ENCODE assay signal across 9 cellular contexts in genomic region chr2:85600951-85601770, GRCh38. TPM values are rescaled to one million over a fixed set of nuclear protein-coding genes. Genes with fewer than 3 reads are reported as not detected.
DNase-seq lines count a peak whose midpoint lies in the region; ATAC-seq and TF ChIP-seq lines count a peak whose summit lies in the region.
"Had no signal": no experiment of that assay in that cellular context is flagged by ENCODE, and none has a peak within 500 bp of the region (broad histone marks: within the 10 kb centered on the region; RNA-seq: fewer than 3 reads in every experiment).

No MANE protein-coding gene starts in this region.

- DNase-seq in AG10803 (ENCODE audit: low read depth) = no peak
- no peak for DNase-seq in NT2/D1 (ENCODE audit: low read depth, low spot score)
- no peak for DNase-seq in effector memory CD8-positive, alpha-beta T cell
- no peak for DNase-seq in G401 (ENCODE audit: low spot score)
- DNase-seq in foreskin melanocyte = no peak

- no peaks in the 10 kb centered on the region for H3K9me3 ChIP-seq in NT2/D1 (ENCODE audit: insufficient read depth, low read length)
- H3K9me3 ChIP-seq: SJSA1 had no signal

- no peak for TF ChIP-seq CTCF in AG10803 (conservative IDR thresholded peaks at IDR 0.05; ENCODE audit: low read length)
- no peak for TF ChIP-seq CTCF in nephron (IDR thresholded peaks at IDR 0.05; ENCODE audit: unreplicated experiment in 3 of 3)

- peaks cover 24 to 32% of the 10 kb centered on the region in 2 donors for H3K4me1 Mint-ChIP-seq in effector memory CD8-positive, alpha-beta T cell (ENCODE audit: low read depth in 2 of 2)
- H3K4me1 Mint-ChIP-seq in nephron = peaks cover 24% of the 10 kb centered on the region

- H3K4me1 ChIP-seq in NT2/D1 (ENCODE audit: insufficient read depth, insufficient read length) = no peaks in the 10 kb centered on the region

- peak overlapping the region; percentile 32 for H3K9ac ChIP-seq in NT2/D1 (ENCODE audit: insufficient read length, low read depth)

- peaks cover 48% of the 10 kb centered on the region for H3K36me3 ChIP-seq in NT2/D1 (ENCODE audit: insufficient read depth, insufficient read length, low read length)

- peak overlapping the region; percentile 83 to 91 for H3K27ac Mint-ChIP-seq in effector memory CD8-positive, alpha-beta T cell
- H3K27ac Mint-ChIP-seq in nephron = peak overlapping the region in 2 of 3 experiments; percentile 68 to 89

- peak overlapping the region; percentile 87 to 91 for H3K4me3 Mint-ChIP-seq in effector memory CD8-positive, alpha-beta T cell
- peak overlapping the region; percentile 89 to 91 (median 90) for H3K4me3 Mint-ChIP-seq in nephron

- H3K4me3 ChIP-seq in AG10803 (ENCODE audit: low read length) (peak overlapping the region; percentile 79), NT2/D1 (ENCODE audit: insufficient read length, low read depth) (peak overlapping the region; percentile 69)

- no peaks in the 10 kb centered on the region for H3K27me3 Mint-ChIP-seq in effector memory CD8-positive, alpha-beta T cell
- H3K27me3 Mint-ChIP-seq in nephron (ENCODE audit: low read depth) = no peaks in the 10 kb centered on the region

- H3K27me3 ChIP-seq in NT2/D1 (ENCODE audit: insufficient read depth, insufficient read length) = no peaks in the 10 kb centered on the region
- H3K27me3 ChIP-seq: SJSA1 had no signal

- H3K9me3 Mint-ChIP-seq in effector memory CD8-positive, alpha-beta T cell = no peaks in the 10 kb centered on the region
- H3K9me3 Mint-ChIP-seq in nephron = no peaks in the 10 kb centered on the region

- H3K36me3 Mint-ChIP-seq in effector memory CD8-positive, alpha-beta T cell (ENCODE audit: insufficient read depth) = peaks cover 14% of the 10 kb centered on the region
- no peaks in the 10 kb centered on the region for H3K36me3 Mint-ChIP-seq in nephron (ENCODE audit: low read depth)

- ATAC-seq in effector memory CD8-positive, alpha-beta T cell (replicated peaks) = no peak
- ATAC-seq in HG02840 (IDR thresholded peaks at IDR 0.05; ENCODE audit: low FRiP score, unreplicated experiment) = no peak
- no peak for ATAC-seq in HG03565 (IDR thresholded peaks at IDR 0.05; ENCODE audit: unreplicated experiment)

- in situ Hi-C loops in G401 (cut with HindIII; ENCODE audit: low sequenced_read_pairs) = no loop called here

RNA-seq across cellular contexts. Expression of gene TMEM150A, which starts 1.3 kb away (rescaled TPM):
- 20.3 and 20.7 TPM in 2 replicates for total RNA-seq in G401 (2014; rRNA removed; shearing (Covaris generic))

RNA-seq across cellular contexts. Expression of gene RNF181, which starts 5.6 kb away (rescaled TPM):
- total RNA-seq in G401 (2014; rRNA removed; shearing (Covaris generic)) = 130 and 155 TPM in 2 replicates

RNA-seq across cellular contexts. Expression of gene C2orf68, which starts 10.7 kb away (rescaled TPM):
- 34.0 and 34.3 TPM in 2 replicates for total RNA-seq in G401 (2014; rRNA removed; shearing (Covaris generic))

RNA-seq across cellular contexts. Expression of gene USP39, which starts 14.8 kb away (rescaled TPM):
- 122 and 141 TPM in 2 replicates for total RNA-seq in G401 (2014; rRNA removed; shearing (Covaris generic))

RNA-seq across cellular contexts. Expression of gene VAMP5, which starts 16.9 kb away (rescaled TPM):
- 0.85 and 1.9 TPM in 2 replicates for total RNA-seq in G401 (2014; rRNA removed; shearing (Covaris generic))
